Comparison of ENCODE assay signal across 8 cellular contexts in the genomic region with DNA sequence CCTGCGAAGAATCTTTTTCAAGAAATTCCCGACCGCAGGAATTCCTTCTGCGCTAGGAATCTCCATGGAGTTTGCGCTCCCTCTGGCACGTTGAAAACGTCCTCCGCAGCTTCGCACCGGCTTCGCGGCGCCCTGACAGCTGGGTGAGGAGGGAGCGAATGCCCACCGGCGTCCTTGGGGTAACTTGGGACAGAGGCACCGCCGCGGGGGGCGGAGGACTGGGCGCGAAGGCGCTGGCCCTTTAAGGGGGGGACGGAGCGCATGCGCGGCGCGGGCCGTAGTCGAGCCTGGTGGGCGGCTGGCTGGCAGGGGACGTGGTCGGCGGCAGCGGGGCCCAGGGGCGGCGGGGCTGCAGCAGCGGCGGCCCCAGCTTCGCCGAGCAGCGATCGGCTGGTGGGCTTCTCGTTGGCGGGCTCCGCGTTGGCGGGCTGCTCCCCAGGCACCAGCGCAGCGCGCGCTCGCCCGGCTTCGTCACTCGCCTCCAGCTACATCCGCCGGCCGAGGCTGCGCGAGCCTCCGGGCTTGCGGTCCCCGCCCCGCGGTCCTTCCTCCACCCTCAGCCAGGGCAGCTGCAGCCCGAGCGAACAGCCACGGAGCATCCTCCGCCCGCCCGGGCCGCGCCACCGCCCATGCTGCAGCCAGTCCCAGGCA. TPM values are rescaled to one million over a fixed set of nuclear protein-coding genes. Genes with fewer than 3 reads are reported as not detected.
DNase-seq lines count a peak whose midpoint lies in the region; ATAC-seq, FAIRE-seq and TF ChIP-seq lines count a peak whose summit lies in the region.

A gene (plus strand): TSS at position 271 of the 651 bp plus-strand sequence. CDS start 1,354 bp downstream, outside the sequence.

- H3K9me3 ChIP-seq in BLaER1: no peaks in the 10 kb centered on the region
- H3K9me3 ChIP-seq in PC-9 (ENCODE audit: insufficient read depth, low read depth): no peaks in the 10 kb centered on the region

- H2AFZ ChIP-seq in PC-9: no peak within 1 kb of the TSS

- no peak within 1 kb of the TSS for H3K27ac Mint-ChIP-seq in activated naive CD4-positive, alpha-beta T cell treated with anti-CD3 and anti-CD28 coated beads for 36 hours
- peak within 1 kb of the TSS; percentile 86 to 97 (median 90) for H3K27ac Mint-ChIP-seq in nephron

- POLR2A ChIA-PET in PC-9 (lab: Charles Lee; ENCODE audit: unreplicated experiment): no interaction called here

- DNase-seq in GM19239 (ENCODE audit: insufficient read length, low spot score): peak; percentile 93
- DNase-seq in PC-9: peak in 1 of 2 experiments; percentile 87
- DNase-seq in activated naive CD4-positive, alpha-beta T cell treated with anti-CD3 and anti-CD28 coated beads for 36 hours: peak; percentile 56
- DNase-seq in foreskin melanocyte: peak; percentile 45
- DNase-seq in substantia nigra (lab: John Stamatoyannopoulos, UW): peak in 39 of 49 donors; percentile 39 to 84 (median 67)

- intact Hi-C loops in PC-9 (cut with micrococcal nuclease; ENCODE audit: unreplicated experiment): no loop called here
- intact Hi-C loops in activated naive CD4-positive, alpha-beta T cell treated with anti-CD3 and anti-CD28 coated beads for 36 hours (cut with micrococcal nuclease): loop anchor here (5.0 kb wide), 1 partner anchor 609 kb away; a partner anchor contains a TSS

- BruUV-seq in PC-9 (replicated peaks; lab: Mats Ljungman, UMichigan): no TSS peak

- peak within 1 kb of the TSS; percentile 70 for H3K4me3 Mint-ChIP-seq in activated naive CD4-positive, alpha-beta T cell treated with anti-CD3 and anti-CD28 coated beads for 36 hours
- H3K4me3 Mint-ChIP-seq in nephron: peak within 1 kb of the TSS; percentile 95 to 99 (median 97)

- H3K27ac ChIP-seq in BLaER1 (peak within 1 kb of the TSS; percentile 27), PC-9 (no peak within 1 kb of the TSS), substantia nigra (ENCODE audit: low read depth, low read length, poor library complexity, severe bottlenecking) (peak within 1 kb of the TSS; percentile 89)

- H3K4me2 ChIP-seq in BLaER1 (peak within 1 kb of the TSS; percentile 81), PC-9 (peak within 1 kb of the TSS; percentile 6; the same call in 1 of the 2 replicates)

- H3K9me3 Mint-ChIP-seq in activated naive CD4-positive, alpha-beta T cell treated with anti-CD3 and anti-CD28 coated beads for 36 hours: no peaks in the 10 kb centered on the region
- H3K9me3 Mint-ChIP-seq in nephron: no peaks in the 10 kb centered on the region

- H3K4me1 Mint-ChIP-seq in activated naive CD4-positive, alpha-beta T cell treated with anti-CD3 and anti-CD28 coated beads for 36 hours (ENCODE audit: low read depth): peaks cover 5% of the 10 kb centered on the region
- H3K4me1 Mint-ChIP-seq in nephron: peaks cover 53% of the 10 kb centered on the region

- no peak for FAIRE-seq in GM19239 (lab: Jason Lieb, UNC)

- H3K36me3 ChIP-seq in BLaER1: no peaks in the 10 kb centered on the region
- no peaks in the 10 kb centered on the region for H3K36me3 ChIP-seq in PC-9 (ENCODE audit: low read depth)

- H3K4me1 ChIP-seq in BLaER1 (peaks cover 42% of the 10 kb centered on the region), PC-9 (replicated peaks; ENCODE audit: insufficient read depth) (no peaks in the 10 kb centered on the region)

- H3K4me3 ChIP-seq in BLaER1: peak within 1 kb of the TSS; percentile 86
- peak within 1 kb of the TSS; percentile 12; the same call in 1 of the 2 replicates for H3K4me3 ChIP-seq in PC-9

- peak; percentile 79 for ATAC-seq in HG03442 (IDR thresholded peaks at IDR 0.05; ENCODE audit: unreplicated experiment)

- CTCF ChIA-PET in PC-9 (lab: Charles Lee): no interaction called here
- CTCF ChIA-PET in activated naive CD4-positive, alpha-beta T cell treated with anti-CD3 and anti-CD28 coated beads for 36 hours (lab: Charles Lee): no interaction called here

- peak within 1 kb of the TSS; percentile 77 for H3K9ac ChIP-seq in BLaER1

- no peaks in the 10 kb centered on the region for H3K79me2 ChIP-seq in PC-9 (ENCODE audit: low read depth)

- H4K20me1 ChIP-seq in BLaER1: peaks cover 8% of the 10 kb centered on the region; the same call in 1 of the 2 replicates
- H4K20me1 ChIP-seq in PC-9 (ENCODE audit: insufficient read depth): no peaks in the 10 kb centered on the region

- peaks cover 47% of the 10 kb centered on the region for H3K27me3 Mint-ChIP-seq in activated naive CD4-positive, alpha-beta T cell treated with anti-CD3 and anti-CD28 coated beads for 36 hours (ENCODE audit: low read depth)
- peaks cover 3% of the 10 kb centered on the region for H3K27me3 Mint-ChIP-seq in nephron (ENCODE audit: low read depth)

- H3K27me3 ChIP-seq in BLaER1 (peaks cover 20% of the 10 kb centered on the region), PC-9 (ENCODE audit: insufficient read depth, low read depth) (peaks cover 99% of the 10 kb centered on the region)

- H3F3A ChIP-seq in PC-9 (ENCODE audit: insufficient read depth, low read depth): no peaks in the 10 kb centered on the region

- TF ChIP-seq CTCF in PC-9 (conservative IDR thresholded peaks at IDR 0.05): no peak
- no peak for TF ChIP-seq CTCF in nephron (IDR thresholded peaks at IDR 0.05; ENCODE audit: unreplicated experiment in 3 of 3)

- no peaks in the 10 kb centered on the region for H3K36me3 Mint-ChIP-seq in activated naive CD4-positive, alpha-beta T cell treated with anti-CD3 and anti-CD28 coated beads for 36 hours (ENCODE audit: low read depth)
- H3K36me3 Mint-ChIP-seq in nephron (ENCODE audit: low read depth): peaks cover 3% of the 10 kb centered on the region

- no peaks in the 10 kb centered on the region for H3K9me2 ChIP-seq in PC-9 (ENCODE audit: insufficient read depth)

RNA-seq across cellular contexts. Expression of the gene that starts here (rescaled TPM):
- total RNA-seq in PC-9 (2021): 4.3 and 7.4 TPM in 2 replicates
- total RNA-seq in activated naive CD4-positive, alpha-beta T cell treated with anti-CD3 and anti-CD28 coated beads for 36 hours: 1 to 10 TPM in 1 of 2 experiments, under 1 TPM in 1; 0.86 to 1.2 TPM
